In genomic region chr21:21156397-21156796, GRCh38 we compare ENCODE assay signal across 8 cellular contexts.
"Had no signal": no experiment of that assay in that cellular context is flagged by ENCODE, and none has a peak within 500 bp of the region (broad histone marks: within the 10 kb centered on the region; RNA-seq: fewer than 3 reads in every experiment).

No MANE protein-coding gene starts in this region.

- ATAC-seq: HCT116, HepG2 had no signal

- H3K36me3 Mint-ChIP-seq: IgD-negative memory B cell had no signal

- H3K27ac ChIP-seq: HL-60 had no signal

- DNase-seq: GOT3, H7, KG1 had no signal

- H3K9me3 ChIP-seq: HAP-1 had no signal

- H3K9me3 Mint-ChIP-seq: IgD-negative memory B cell had no signal

- FAIRE-seq: HepG2 had no signal

- H3K36me3 ChIP-seq: HAP-1 had no signal

- H3K4me3 ChIP-seq: HAP-1 had no signal

- H3K4me1 ChIP-seq: HAP-1 had no signal

- H3K27me3 Mint-ChIP-seq: IgD-negative memory B cell had no signal

- H3K27ac Mint-ChIP-seq: IgD-negative memory B cell had no signal

- H3K4me1 Mint-ChIP-seq: IgD-negative memory B cell had no signal

- H3K4me3 Mint-ChIP-seq: IgD-negative memory B cell had no signal
